Comparison of ENCODE assay signal across 8 cellular contexts in genomic region chr3:195850857-195851531, GRCh38.
DNase-seq lines count a peak whose midpoint lies in the region; ATAC-seq and FAIRE-seq lines count a peak whose summit lies in the region.

No MANE protein-coding gene starts in this region.

- ATAC-seq in GM21423 (IDR thresholded peaks at IDR 0.05; ENCODE audit: unreplicated experiment), result peak; percentile 89

- FAIRE-seq in endometrium (lab: Jason Lieb, UNC), result peak; percentile 31

- DNase-seq in D341Med (ENCODE audit: low spot score), result peak; percentile 88
- DNase-seq in HuH-7 (ENCODE audit: low spot score), result peak; percentile 94
- peak; percentile 80 to 96 for DNase-seq in NOMO-1 (lab: John Stamatoyannopoulos, UW; ENCODE audit: unreplicated experiment in 2 of 2)
- peak; percentile 93 for DNase-seq in activated CD8-positive, alpha-beta memory T cell treated with anti-CD3 and anti-CD28 coated beads for 24 hours
- DNase-seq in middle frontal gyrus (ENCODE audit: extremely low spot score, low spot score), result peak; percentile 82
- peak; percentile 79 for DNase-seq in stimulated activated CD8-positive, alpha-beta memory T cell treated with anti-CD3 and anti-CD28 coated beads, Interleukin-4, amount 100 ng/mL, for 24 hours (ENCODE audit: low read depth)

Comparison
In these comparisons a context has a peak if more than half of its experiments do, and no peak if none do; other contexts are left out.
1. Peak in every context shown above with its lines: DNase-seq and ATAC-seq.